In genomic region chr3:143810866-143811265, GRCh38 we compare ENCODE assay signal across 26 cellular contexts. TPM values are rescaled to one million over a fixed set of nuclear protein-coding genes. Genes with fewer than 3 reads are reported as not detected.
DNase-seq lines count a peak whose midpoint lies in the region; ATAC-seq and TF ChIP-seq lines count a peak whose summit lies in the region.
"Had no signal": no experiment of that assay in that cellular context is flagged by ENCODE, and none has a peak within 500 bp of the region (broad histone marks: within the 10 kb centered on the region; RNA-seq: fewer than 3 reads in every experiment).

No MANE protein-coding gene starts in this region.

- TF ChIP-seq CTCF in left ventricle myocardium inferior (IDR thresholded peaks at IDR 0.05; ENCODE audit: borderline replicate concordance) (no peak), vagina (IDR thresholded peaks at IDR 0.05) (no peak)

- intact Hi-C loops in left ventricle myocardium inferior (cut with micrococcal nuclease), result no loop called here
- intact Hi-C loops in left cardiac atrium (cut with DNase I), result no loop called here
- intact Hi-C loops in vagina (cut with DNase I), result no loop called here

- peaks cover 6% of the 10 kb centered on the region for H3K36me3 Mint-ChIP-seq in stimulated activated memory B cell treated with anti-CD40 and anti-IgM and Interleukin-4, amounts not matched to agents 10 μg/mL and 1 μg/mL and 100 μg/mL, for 72 hours

- DNase-seq in left ventricle myocardium inferior, result no peak
- no peak for DNase-seq in left cardiac atrium
- DNase-seq in kidney glomerular epithelial cell (lab: John Stamatoyannopoulos, UW), result peak; percentile 5
- no peak for DNase-seq in vagina (ENCODE audit: extremely low spot score in 2 of 2)
- DNase-seq in activated effector memory CD4-positive, alpha-beta T cell treated with anti-CD3 and anti-CD28 coated beads, Interleukin-2, amount 50 U/mL, for 16 hours, result no peak
- DNase-seq in epidermal melanocyte (ENCODE audit: insufficient read length, low spot score), result no peak
- DNase-seq: activated T-cell treated with anti-CD3 and anti-CD28 coated beads, Interleukin-2, amount 50 U/mL, for 1 hour; Caco-2; DMS79 treated with DMSO at 0.1 percent for 48 hours; immature natural killer cell; Karpas-422; NCI-H1092; NCI-H2029; NCI-H2227 treated with DMSO at 0.1 percent for 48 hours; NCI-H748 treated with DMSO at 0.1 percent for 48 hours; PC-3 had no signal

- H3K27me3 ChIP-seq in left ventricle myocardium inferior (ENCODE audit: low read depth), result no peaks in the 10 kb centered on the region
- no peaks in the 10 kb centered on the region for H3K27me3 ChIP-seq in vagina
- H3K27me3 ChIP-seq: hepatocyte, thyroid gland had no signal

- H3K9me3 ChIP-seq in left ventricle myocardium inferior (replicated peaks) (no peaks in the 10 kb centered on the region), vagina (no peaks in the 10 kb centered on the region)
- H3K9me3 ChIP-seq: Caco-2, mucosa of descending colon, thyroid gland had no signal

- H3K27me3 Mint-ChIP-seq in stimulated activated memory B cell treated with anti-CD40 and anti-IgM and Interleukin-4, amounts not matched to agents 10 μg/mL and 1 μg/mL and 100 μg/mL, for 72 hours, result no peaks in the 10 kb centered on the region
- H3K27me3 Mint-ChIP-seq: progenitor cell of endocrine pancreas had no signal

- H3K27ac ChIP-seq in left ventricle myocardium inferior (replicated peaks), result peak overlapping the region; percentile 66
- H3K27ac ChIP-seq in vagina, result peak overlapping the region; percentile 49
- H3K27ac ChIP-seq: 22Rv1, hepatocyte had no signal

- no peak for TF ChIP-seq POLR2A in vagina (IDR thresholded peaks at IDR 0.05)

- H3K4me3 ChIP-seq in left ventricle myocardium inferior (no peak overlapping the region), vagina (no peak overlapping the region)
- H3K4me3 ChIP-seq: coronary artery, hepatocyte, mucosa of descending colon, thyroid gland had no signal

- ATAC-seq in left cardiac atrium, result no peak
- ATAC-seq in HG03469 (IDR thresholded peaks at IDR 0.05; ENCODE audit: unreplicated experiment), result peak; percentile 43
- ATAC-seq in stimulated activated memory B cell treated with anti-CD40 and anti-IgM and Interleukin-4, amounts not matched to agents 10 μg/mL and 1 μg/mL and 100 μg/mL, for 72 hours, result no peak
- ATAC-seq: activated CD4-positive, CD25-positive, alpha-beta regulatory T cell treated with anti-CD3 and anti-CD28 coated beads, Interleukin-2, amount 50 U/mL, for 24 hours; HCT116; mucosa of descending colon; PC-3 had no signal

- no peak overlapping the region for H3K27ac Mint-ChIP-seq in stimulated activated memory B cell treated with anti-CD40 and anti-IgM and Interleukin-4, amounts not matched to agents 10 μg/mL and 1 μg/mL and 100 μg/mL, for 72 hours
- H3K27ac Mint-ChIP-seq: immature natural killer cell, progenitor cell of endocrine pancreas had no signal

- peaks cover 45% of the 10 kb centered on the region for H3K4me1 Mint-ChIP-seq in stimulated activated memory B cell treated with anti-CD40 and anti-IgM and Interleukin-4, amounts not matched to agents 10 μg/mL and 1 μg/mL and 100 μg/mL, for 72 hours

- H3K4me3 Mint-ChIP-seq in stimulated activated memory B cell treated with anti-CD40 and anti-IgM and Interleukin-4, amounts not matched to agents 10 μg/mL and 1 μg/mL and 100 μg/mL, for 72 hours, result no peak overlapping the region
- H3K4me3 Mint-ChIP-seq: immature natural killer cell had no signal

- H3K4me1 ChIP-seq in left ventricle myocardium inferior (peaks cover 30% of the 10 kb centered on the region), vagina (peaks cover 42% of the 10 kb centered on the region)
- H3K4me1 ChIP-seq: Caco-2 had no signal

- H3K9me3 Mint-ChIP-seq in stimulated activated memory B cell treated with anti-CD40 and anti-IgM and Interleukin-4, amounts not matched to agents 10 μg/mL and 1 μg/mL and 100 μg/mL, for 72 hours, result no peaks in the 10 kb centered on the region
- H3K9me3 Mint-ChIP-seq: immature natural killer cell had no signal

- H3K36me3 ChIP-seq in left ventricle myocardium inferior (no peaks in the 10 kb centered on the region), vagina (no peaks in the 10 kb centered on the region)
- H3K36me3 ChIP-seq: thyroid gland had no signal

RNA-seq across cellular contexts. Expression of gene SLC9A9, which starts 37.4 kb away (rescaled TPM):
- total RNA-seq in left ventricle myocardium inferior (4.9 TPM), left cardiac atrium (10 to 100 TPM in 1 of 2 donors, 1 to 10 TPM in 1; 7.9 to 17.0 TPM), vagina (30.7 TPM)
- total RNA-seq: Caco-2 had no signal
